ENCODE assay signal across 11 cellular contexts in genomic region chr12:106417926-106418910, GRCh38.
A peak's percentile ranks its signal among the peaks of the same experiment; 100 is the strongest.
DNase-seq lines count a peak whose midpoint lies in the region; ATAC-seq and TF ChIP-seq lines count a peak whose summit lies in the region.
"Had no signal": no experiment of that assay in that cellular context is flagged by ENCODE, and none has a peak within 500 bp of the region (broad histone marks: within the 10 kb centered on the region; RNA-seq: fewer than 3 reads in every experiment).

No MANE protein-coding gene starts in this region.

- peaks cover 24% of the 10 kb centered on the region for H3K4me1 ChIP-seq in left ventricle myocardium inferior
- peaks cover 0 to 14% (median 13%) of the 10 kb centered on the region in 5 donors for H3K4me1 ChIP-seq in subcutaneous abdominal adipose tissue (ENCODE audit: control insufficient read depth in 5 of 5, insufficient read depth in 5 of 5, low read length in 5 of 5)

- no peaks in the 10 kb centered on the region for H3K4me1 Mint-ChIP-seq in activated T-helper 1 cell treated with anti-CD3 and anti-CD28 coated beads, Interleukin-12 subunit alpha, Interleukin-12 subunit beta, Interleukin-2, Interleukin-4 antibody, amounts not matched to agents 30 ng/mL and 10 ng/mL and 1 ng/mL, durations not matched to agents 14 hours and 24 hours and 36 hours (ENCODE audit: low read depth)
- H3K4me1 Mint-ChIP-seq: activated CD4-positive, alpha-beta T cell treated with anti-CD3 and anti-CD28 coated beads, Interleukin-2, amount 10 ng/mL, durations not matched to agents 7 days and 5 days had no signal

- intact Hi-C loops in left ventricle myocardium inferior (cut with micrococcal nuclease) = no loop called here
- intact Hi-C loops in activated T-helper 1 cell treated with anti-CD3 and anti-CD28 coated beads, Interleukin-12 subunit alpha, Interleukin-12 subunit beta, Interleukin-2, Interleukin-4 antibody, amounts not matched to agents 30 ng/mL and 10 ng/mL and 1 ng/mL, durations not matched to agents 14 hours and 24 hours and 36 hours (cut with micrococcal nuclease) = no loop called here

- peak overlapping the region; percentile 1 for H3K27ac ChIP-seq in left ventricle myocardium inferior (replicated peaks)
- H3K27ac ChIP-seq in subcutaneous abdominal adipose tissue (ENCODE audit: low read depth, low read length) = peak overlapping the region; percentile 89

- peak; percentile 69 for DNase-seq in HS-5 (ENCODE audit: low read depth)
- peak; percentile 84 for DNase-seq in astrocyte of the hippocampus (ENCODE audit: low read depth, low spot score)
- no peak for DNase-seq in left ventricle myocardium inferior
- no peak for DNase-seq in NCI-H774 (lab: John Stamatoyannopoulos, UW)
- DNase-seq in activated T-helper 1 cell treated with anti-CD3 and anti-CD28 coated beads, Interleukin-12 subunit alpha, Interleukin-12 subunit beta, Interleukin-2, Interleukin-4 antibody, amounts not matched to agents 30 ng/mL and 10 ng/mL and 1 ng/mL, durations not matched to agents 14 hours and 24 hours and 36 hours (ENCODE audit: low spot score) = no peak
- DNase-seq: activated CD4-positive, alpha-beta T cell treated with anti-CD3 and anti-CD28 coated beads, Interleukin-2, amount 10 ng/mL, durations not matched to agents 7 days and 5 days; amniotic stem cell; hypothalamus; OCI-M1 had no signal

- H3K9ac ChIP-seq in subcutaneous abdominal adipose tissue (ENCODE audit: low read length in 5 of 5) = peak overlapping the region in 2 of 5 donors; percentile 49 to 70

- peaks cover 15% of the 10 kb centered on the region for H3K36me3 Mint-ChIP-seq in activated T-helper 1 cell treated with anti-CD3 and anti-CD28 coated beads, Interleukin-12 subunit alpha, Interleukin-12 subunit beta, Interleukin-2, Interleukin-4 antibody, amounts not matched to agents 30 ng/mL and 10 ng/mL and 1 ng/mL, durations not matched to agents 14 hours and 24 hours and 36 hours (ENCODE audit: low read depth)

- no peaks in the 10 kb centered on the region for H3K27me3 ChIP-seq in left ventricle myocardium inferior (ENCODE audit: low read depth)
- no peaks in the 10 kb centered on the region for H3K27me3 ChIP-seq in subcutaneous abdominal adipose tissue (ENCODE audit: control insufficient read depth in 5 of 5, insufficient read depth in 4 of 5, low read length in 5 of 5)

- no peak overlapping the region for H3K4me3 Mint-ChIP-seq in activated T-helper 1 cell treated with anti-CD3 and anti-CD28 coated beads, Interleukin-12 subunit alpha, Interleukin-12 subunit beta, Interleukin-2, Interleukin-4 antibody, amounts not matched to agents 30 ng/mL and 10 ng/mL and 1 ng/mL, durations not matched to agents 14 hours and 24 hours and 36 hours
- H3K4me3 Mint-ChIP-seq: activated CD4-positive, alpha-beta T cell treated with anti-CD3 and anti-CD28 coated beads, Interleukin-2, amount 10 ng/mL, durations not matched to agents 7 days and 5 days had no signal

- H3K36me3 ChIP-seq in left ventricle myocardium inferior = peaks cover 13% of the 10 kb centered on the region
- peaks cover 0 to 11% (median 0%) of the 10 kb centered on the region in 5 donors for H3K36me3 ChIP-seq in subcutaneous abdominal adipose tissue (ENCODE audit: control insufficient read depth in 5 of 5, insufficient read depth in 5 of 5, low read length in 5 of 5)

- H3K27me3 Mint-ChIP-seq in activated T-helper 1 cell treated with anti-CD3 and anti-CD28 coated beads, Interleukin-12 subunit alpha, Interleukin-12 subunit beta, Interleukin-2, Interleukin-4 antibody, amounts not matched to agents 30 ng/mL and 10 ng/mL and 1 ng/mL, durations not matched to agents 14 hours and 24 hours and 36 hours (ENCODE audit: insufficient read depth) = no peaks in the 10 kb centered on the region
- H3K27me3 Mint-ChIP-seq: activated CD4-positive, alpha-beta T cell treated with anti-CD3 and anti-CD28 coated beads, Interleukin-2, amount 10 ng/mL, durations not matched to agents 7 days and 5 days had no signal

- no peaks in the 10 kb centered on the region for H3K9me3 ChIP-seq in left ventricle myocardium inferior (replicated peaks)
- no peaks in the 10 kb centered on the region for H3K9me3 ChIP-seq in subcutaneous abdominal adipose tissue (ENCODE audit: control insufficient read depth in 5 of 5, low read length in 5 of 5)

- H3K4me3 ChIP-seq in left ventricle myocardium inferior (no peak overlapping the region), subcutaneous abdominal adipose tissue (ENCODE audit: low read depth in 1 of 5, low read length in 5 of 5) (no peak overlapping the region)

- no peaks in the 10 kb centered on the region for H3K9me3 Mint-ChIP-seq in activated T-helper 1 cell treated with anti-CD3 and anti-CD28 coated beads, Interleukin-12 subunit alpha, Interleukin-12 subunit beta, Interleukin-2, Interleukin-4 antibody, amounts not matched to agents 30 ng/mL and 10 ng/mL and 1 ng/mL, durations not matched to agents 14 hours and 24 hours and 36 hours
- H3K9me3 Mint-ChIP-seq: activated CD4-positive, alpha-beta T cell treated with anti-CD3 and anti-CD28 coated beads, Interleukin-2, amount 10 ng/mL, durations not matched to agents 7 days and 5 days had no signal

- H3K27ac Mint-ChIP-seq in activated T-helper 1 cell treated with anti-CD3 and anti-CD28 coated beads, Interleukin-12 subunit alpha, Interleukin-12 subunit beta, Interleukin-2, Interleukin-4 antibody, amounts not matched to agents 30 ng/mL and 10 ng/mL and 1 ng/mL, durations not matched to agents 14 hours and 24 hours and 36 hours = no peak overlapping the region
- H3K27ac Mint-ChIP-seq: activated CD4-positive, alpha-beta T cell treated with anti-CD3 and anti-CD28 coated beads, Interleukin-2, amount 10 ng/mL, durations not matched to agents 7 days and 5 days had no signal

- TF ChIP-seq CTCF in left ventricle myocardium inferior (IDR thresholded peaks at IDR 0.05; ENCODE audit: borderline replicate concordance) = no peak

- ATAC-seq in HG03108 (IDR thresholded peaks at IDR 0.05; ENCODE audit: unreplicated experiment) = no peak

Comparison
In these comparisons a context has a peak if more than half of its experiments do, and no peak if none do; other contexts are left out.
1. DNase-seq: peak in HS-5 (single experiment) and astrocyte of the hippocampus (single experiment); none in left ventricle myocardium inferior (single experiment), NCI-H774 (single experiment) and activated T-helper 1 cell treated with anti-CD3 and anti-CD28 coated beads, Interleukin-12 subunit alpha, Interleukin-12 subunit beta, Interleukin-2, Interleukin-4 antibody, amounts not matched to agents 30 ng/mL and 10 ng/mL and 1 ng/mL, durations not matched to agents 14 hours and 24 hours and 36 hours (single experiment).